ENCODE assay signal across 25 cellular contexts in the genomic region with DNA sequence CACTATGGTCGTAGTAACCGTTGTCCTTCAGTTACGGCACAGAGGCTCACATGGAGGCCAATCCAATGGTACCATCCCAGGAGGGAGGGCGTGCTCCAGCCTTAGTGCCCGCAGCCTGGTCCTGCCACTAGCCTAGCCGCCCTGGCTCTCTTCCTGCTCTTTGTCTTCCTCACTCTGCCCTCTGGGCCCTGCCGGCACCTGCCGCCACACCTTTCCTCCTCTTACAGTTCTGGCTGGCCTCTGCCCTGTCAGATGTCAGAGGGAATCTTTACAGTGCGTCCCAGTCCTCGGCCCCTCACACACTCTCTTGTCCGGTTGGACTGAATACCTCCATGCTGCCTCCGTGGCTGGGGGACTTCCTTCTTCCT. TPM values are rescaled to one million over a fixed set of nuclear protein-coding genes. Genes with fewer than 3 reads are reported as not detected.
DNase-seq lines count a peak whose midpoint lies in the region; ATAC-seq, FAIRE-seq and TF ChIP-seq lines count a peak whose summit lies in the region.
"Had no signal": no experiment of that assay in that cellular context is flagged by ENCODE, and none has a peak within 500 bp of the region (broad histone marks: within the 10 kb centered on the region; RNA-seq: fewer than 3 reads in every experiment).

No MANE protein-coding gene starts in this region.

- ATAC-seq in left cardiac atrium: no peak
- ATAC-seq in heart right ventricle: no peak
- no peak for ATAC-seq in right lobe of liver
- ATAC-seq in GM21723 (IDR thresholded peaks at IDR 0.05; ENCODE audit: unreplicated experiment): no peak
- ATAC-seq: Right ventricle myocardium inferior had no signal

- 94% methylated on average over 12 of the region's 12 CpGs for WGBS in heart right ventricle, 2 donors
- 89% methylated on average over 6 of the region's 12 CpGs for WGBS in right lobe of liver (ENCODE audit: insufficient coverage, low coverage, low lambda C conversion rate, missing lambda C conversion rate)

- H3K4me3 ChIP-seq in heart right ventricle (no peak overlapping the region), right lobe of liver (no peak overlapping the region)
- H3K4me3 ChIP-seq: HAP-1, SJSA1 had no signal

- FAIRE-seq in GM12891 (lab: Jason Lieb, UNC): no peak
- FAIRE-seq: A204.1, GM18507, RCC 7860 had no signal

- H3K27me3 Mint-ChIP-seq in brain: no peaks in the 10 kb centered on the region
- H3K27me3 Mint-ChIP-seq: CD8-positive, alpha-beta memory T cell; IgD-negative memory B cell had no signal

- H3K9me3 Mint-ChIP-seq in brain: no peaks in the 10 kb centered on the region
- H3K9me3 Mint-ChIP-seq: CD8-positive, alpha-beta memory T cell; IgD-negative memory B cell had no signal

- H3K4me3 Mint-ChIP-seq in brain: no peak overlapping the region
- H3K4me3 Mint-ChIP-seq: CD8-positive, alpha-beta memory T cell; IgD-negative memory B cell had no signal

- H3K36me3 ChIP-seq in heart right ventricle: peaks cover 0 to 99% (median 66%) of the 10 kb centered on the region in 9 donors
- H3K36me3 ChIP-seq in right lobe of liver: peaks cover 7 to 96% (median 48%) of the 10 kb centered on the region in 4 donors

- no peaks in the 10 kb centered on the region for H3K9me3 ChIP-seq in heart right ventricle
- no peaks in the 10 kb centered on the region for H3K9me3 ChIP-seq in right lobe of liver
- H3K9me3 ChIP-seq: HAP-1, SJSA1 had no signal

- TF ChIP-seq POLR2A in right lobe of liver (IDR thresholded peaks at IDR 0.05): no peak
- TF ChIP-seq POLR2A in GM12891 (IDR thresholded peaks at IDR 0.05; ENCODE audit: low read depth, low read length): no peak

- H3K27ac ChIP-seq in heart right ventricle (no peak overlapping the region), right lobe of liver (no peak overlapping the region)
- H3K27ac ChIP-seq: C4-2B, SJSA1 had no signal

- DNase-seq in left cardiac atrium: peak; percentile 4
- no peak for DNase-seq in heart right ventricle
- DNase-seq in right lobe of liver: peak in 2 of 3 donors; percentile 9 to 19
- DNase-seq in cerebellar cortex (ENCODE audit: low spot score): no peak
- DNase-seq in GM12891 (ENCODE audit: insufficient read length, low spot score): no peak
- DNase-seq in activated gamma-delta T cell treated with Interleukin-2 at 50 U/mL for 16 hours: no peak
- DNase-seq: Calu3; CD8-positive, alpha-beta memory T cell; DMS153; Karpas-422; MV-4-11; NCI-H1694; NCI-H2081; NCI-H2171 treated with DMSO at 0.1 percent for 48 hours; NCI-H526 had no signal

- TF ChIP-seq CTCF in heart right ventricle (IDR thresholded peaks at IDR 0.05): no peak
- TF ChIP-seq CTCF in brain (conservative IDR thresholded peaks at IDR 0.05): no peak
- no peak for TF ChIP-seq CTCF in right lobe of liver (IDR thresholded peaks at IDR 0.05)

- H3K4me1 Mint-ChIP-seq in brain: peaks cover 37% of the 10 kb centered on the region
- H3K4me1 Mint-ChIP-seq: CD8-positive, alpha-beta memory T cell; IgD-negative memory B cell had no signal

- intact Hi-C loops in left cardiac atrium (cut with DNase I) (no loop called here), heart right ventricle (cut with DNase I) (no loop called here), right lobe of liver (cut with DNase I) (no loop called here)

- H3K4me1 ChIP-seq in heart right ventricle (peaks cover 0 to 5% (median 0%) of the 10 kb centered on the region in 9 donors), right lobe of liver (no peaks in the 10 kb centered on the region)
- H3K4me1 ChIP-seq: HAP-1, SJSA1 had no signal

- peak overlapping the region in 3 of 5 experiments; percentile 87 to 93 (median 92) for H3K27ac Mint-ChIP-seq in brain

- H3K36me3 Mint-ChIP-seq in brain: peaks cover 76% of the 10 kb centered on the region

- H3K27me3 ChIP-seq in heart right ventricle (no peaks in the 10 kb centered on the region), right lobe of liver (no peaks in the 10 kb centered on the region)
- H3K27me3 ChIP-seq: SJSA1 had no signal

TF ChIP-seq in GM12891, 5 proteins besides CTCF, POLR2A, EP300 and RAD21:
- TF ChIP-seq TAF1 (IDR thresholded peaks at IDR 0.05; ENCODE audit: low read depth, low read length) (no peak), PAX5 (IDR thresholded peaks at IDR 0.05; ENCODE audit: insufficient read depth, low read length, severe bottlenecking) (no peak), POU2F2 (IDR thresholded peaks at IDR 0.05; ENCODE audit: low read depth, low read length) (no peak), POLR2AphosphoS5 (IDR thresholded peaks at IDR 0.05; ENCODE audit: low read depth, low read length) (no peak), SPI1 (IDR thresholded peaks at IDR 0.05; ENCODE audit: low read depth, low read length) (no peak)

RNA-seq across cellular contexts. Expression of gene GINS2, which starts 23.4 kb away (rescaled TPM):
- 1 to 10 TPM; 1.2 to 2.4 TPM for total RNA-seq in left cardiac atrium
- 1 to 10 TPM in 2 of 10 donors, under 1 TPM in 8; 0.20 to 2.8 (median 0.80) TPM for total RNA-seq in heart right ventricle
- polyA plus RNA-seq in heart right ventricle: under 1 TPM; 0.22 to 0.51 TPM
- 38.2 TPM for polyA plus RNA-seq in brain (ENCODE audit: insufficient read depth, low read depth, low replicate concordance)
- 1 to 10 TPM in 4 of 6 experiments, under 1 TPM in 2; 0.49 to 4.7 (median 1.3) TPM for total RNA-seq in right lobe of liver
- polyA plus RNA-seq in GM12891 (2012; ENCODE audit: low read depth, missing spikeins): 21.0 TPM

RNA-seq across cellular contexts. Expression of gene GSE1, which starts 52.2 kb away (rescaled TPM):
- 10 to 100 TPM; 54.6 to 60.6 TPM for total RNA-seq in left cardiac atrium
- total RNA-seq in heart right ventricle: 10 to 100 TPM; 31.1 to 53.2 (median 33.6) TPM
- 10 to 100 TPM; 15.6 to 25.0 TPM for polyA plus RNA-seq in heart right ventricle
- 127 TPM for polyA plus RNA-seq in brain (ENCODE audit: insufficient read depth, low read depth, low replicate concordance)
- 10 to 100 TPM; 30.0 to 48.0 (median 38.8) TPM for total RNA-seq in right lobe of liver
- 18.7 TPM for polyA plus RNA-seq in GM12891 (2012; ENCODE audit: low read depth, missing spikeins)

Comparison
In these comparisons a context has a peak if more than half of its experiments do, and no peak if none do; other contexts are left out.
1. DNase-seq: peak in left cardiac atrium (single experiment) and right lobe of liver (2 of 3); none in heart right ventricle (0 of 2), cerebellar cortex (single experiment), GM12891 (single experiment) and activated gamma-delta T cell treated with Interleukin-2 at 50 U/mL for 16 hours (single experiment).